ENCODE assay signal across 3 cellular contexts in genomic region chr12:10453-10852, GRCh38. TPM values are rescaled to one million over a fixed set of nuclear protein-coding genes. Genes with fewer than 3 reads are reported as not detected.
"Had no signal": no experiment of that assay in that cellular context is flagged by ENCODE, and none has a peak within 500 bp of the region (broad histone marks: within the 10 kb centered on the region; RNA-seq: fewer than 3 reads in every experiment).

No MANE protein-coding gene starts in this region.

RNA-seq across cellular contexts. Expression of gene IQSEC3, which starts 56.1 kb away (rescaled TPM):
- total RNA-seq: activated B cell treated with CpG ODN at 0.5 μM for 24 hours; activated CD4-positive, alpha-beta T cell treated with anti-CD3 and anti-CD28 coated beads, Interleukin-2, amount 10 ng/mL, durations not matched to agents 7 days and 5 days; bronchial epithelial cell had no signal
